In genomic region chr9:126497673-126498255, GRCh38 we compare ENCODE assay signal across 15 cellular contexts.
DNase-seq lines count a peak whose midpoint lies in the region; ATAC-seq, FAIRE-seq and TF ChIP-seq lines count a peak whose summit lies in the region.
"Had no signal": no experiment of that assay in that cellular context is flagged by ENCODE, and none has a peak within 500 bp of the region (broad histone marks: within the 10 kb centered on the region; RNA-seq: fewer than 3 reads in every experiment).

No MANE protein-coding gene starts in this region.

- no peak overlapping the region for H3K23ac ChIP-seq in H1 (ENCODE audit: insufficient read length)

- no peak overlapping the region for H2BK120ac ChIP-seq in H1 (replicated peaks; ENCODE audit: low read depth, low read length)

- H3K27me3 ChIP-seq in RWPE2 (ENCODE audit: insufficient read depth, poor library complexity, severe bottlenecking) (no peaks in the 10 kb centered on the region), H1 (replicated peaks in 1 of 4; ENCODE audit: control insufficient read depth in 3 of 4, extremely low read depth in 1 of 4, insufficient read depth in 3 of 4, low read length in 3 of 4) (peaks cover 0 to 10% (median 3%) of the 10 kb centered on the region in 4 experiments; a peak in 5 of 7 replicates)

- H3K4me1 ChIP-seq in RWPE2 (ENCODE audit: insufficient read depth, poor library complexity, severe bottlenecking), result no peaks in the 10 kb centered on the region
- peaks cover 0 to 11% (median 8%) of the 10 kb centered on the region in 4 experiments; a peak in 6 of 7 replicates for H3K4me1 ChIP-seq in H1 (replicated peaks in 1 of 4; ENCODE audit: control insufficient read depth in 3 of 4, insufficient read depth in 4 of 4, low read length in 3 of 4)

- TF ChIP-seq RAD21 in H1 (IDR thresholded peaks at IDR 0.05 in 1 of 2, conservative IDR thresholded peaks at IDR 0.05 in 1 of 2; ENCODE audit: low read depth in 2 of 2, low read length in 2 of 2), result no peak

- WGBS in H1 (ENCODE audit: extremely low coverage in 1 of 2, insufficient coverage in 1 of 2, insufficient read length in 1 of 2, insufficient replicate concordance in 2 of 2, low coverage in 1 of 2, low lambda C conversion rate in 2 of 2, missing lambda C conversion rate in 1 of 2), 2 experiments, result 87% methylated on average over 19 of the region's 20 CpGs; no CpG with 5 or more reads in 1 of the 2 experiments

- H2AK5ac ChIP-seq in H1 (ENCODE audit: low read depth, low read length), result no peak overlapping the region

- no peak overlapping the region for H3K56ac ChIP-seq in H1 (replicated peaks; ENCODE audit: insufficient read length, low read depth, low read length)

- intact Hi-C loops in posterior vena cava (cut with DNase I), result loop anchor here (2.0 to 10.0 kb wide), 2 partner anchors 59 to 1273 kb away; no protein-coding TSS in a partner anchor

- H3K79me1 ChIP-seq in H1 (ENCODE audit: low read depth, low read length), result no peaks in the 10 kb centered on the region

- H3K14ac ChIP-seq in H1 (ENCODE audit: insufficient read length), result no peak overlapping the region

- CTCF ChIA-PET in H1 (lab: Charles Lee; ENCODE audit: partially characterized antibody), result interaction anchor here (0.6 to 10.6 kb wide), 18 partner anchors 7 to 295 kb away, joined by 3 to 276 read pairs (median 5); no protein-coding TSS in a partner anchor

- H3K36me3 ChIP-seq in RWPE2 (ENCODE audit: low read depth), result no peaks in the 10 kb centered on the region
- no peaks in the 10 kb centered on the region for H3K36me3 ChIP-seq in H1 (ENCODE audit: control insufficient read depth in 2 of 4, insufficient read depth in 4 of 4, low read length in 3 of 4)

- H2BK20ac ChIP-seq in H1 (ENCODE audit: low read length), result no peak overlapping the region

- H3K9me3 ChIP-seq in RWPE2 (ENCODE audit: severe bottlenecking), result no peaks in the 10 kb centered on the region
- H3K9me3 ChIP-seq in H1 (ENCODE audit: insufficient read depth in 2 of 2, low read depth in 1 of 2, low read length in 1 of 2), result no peaks in the 10 kb centered on the region

- no peak overlapping the region for H3K4me3 ChIP-seq in RWPE2 (ENCODE audit: severe bottlenecking)
- H3K4me3 ChIP-seq in H1 (ENCODE audit: extremely low read depth in 1 of 4, insufficient read depth in 2 of 4, low read depth in 3 of 4, low read length in 4 of 4), result no peak overlapping the region
- H3K4me3 ChIP-seq: PC-9 had no signal

- TF ChIP-seq CTCF in RWPE2 (IDR thresholded peaks at IDR 0.05; ENCODE audit: poor library complexity, severe bottlenecking), result no peak
- TF ChIP-seq CTCF in H1 (IDR thresholded peaks at IDR 0.05; ENCODE audit: control extremely low read depth in 1 of 3, insufficient read depth in 1 of 3, low read depth in 1 of 3, low read length in 3 of 3), result no peak

- no peak for FAIRE-seq in H1 (lab: Jason Lieb, UNC)

- no peak for TF ChIP-seq EP300 in H1 (IDR thresholded peaks at IDR 0.05; ENCODE audit: borderline replicate concordance in 1 of 2, low read depth in 2 of 2, low read length in 2 of 2)

- no peak overlapping the region for H3K4me2 ChIP-seq in H1 (ENCODE audit: insufficient read depth in 1 of 2, low read depth in 2 of 2, low read length in 2 of 2)
- H3K4me2 ChIP-seq: PC-9 had no signal

- DNase-seq in CMK (ENCODE audit: low read depth) (peak; percentile 17), RWPE2 (ENCODE audit: low spot score) (peak; percentile 43), H1 (ENCODE audit: low read depth in 1 of 2, low spot score in 2 of 2) (no peak), posterior vena cava (ENCODE audit: low spot score) (peak; percentile 69), NCI-H128 (lab: John Stamatoyannopoulos, UW; ENCODE audit: unreplicated experiment) (no peak), NCI-H1092 (lab: John Stamatoyannopoulos, UW) (no peak)
- DNase-seq: KG1, NCI-H1417, NCI-H2029 treated with DMSO at 0.1 percent for 48 hours, NCI-H526, PC-9 had no signal

- no peak overlapping the region for H3K9ac ChIP-seq in H1 (replicated peaks in 1 of 4; ENCODE audit: extremely low read depth in 1 of 4, low read depth in 3 of 4, low read length in 3 of 4)

- no peak overlapping the region for H4K5ac ChIP-seq in H1 (ENCODE audit: insufficient read length, low read depth, low read length)

- ATAC-seq in RWPE2 (ENCODE audit: low read depth) (no peak), GM18861 (IDR thresholded peaks at IDR 0.05; ENCODE audit: unreplicated experiment) (no peak), GM19452 (IDR thresholded peaks at IDR 0.05; ENCODE audit: unreplicated experiment) (no peak)
- ATAC-seq: Right ventricle myocardium inferior, SK-N-SH treated with all-trans-retinoic acid at 6 μM for 48 hours had no signal

- peaks cover 0 to 3% of the 10 kb centered on the region in 2 experiments for H4K20me1 ChIP-seq in H1 (replicated peaks in 1 of 2; ENCODE audit: control insufficient read depth in 1 of 2, insufficient read depth in 2 of 2, low read length in 2 of 2)

- H3K23me2 ChIP-seq in H1 (ENCODE audit: low read depth, low read length), result peaks cover 12% of the 10 kb centered on the region; the same call in 1 of the 2 replicates

- no peak overlapping the region for H3K18ac ChIP-seq in H1 (ENCODE audit: extremely low read depth, low read length)

- H4K8ac ChIP-seq in H1 (ENCODE audit: extremely low read depth, insufficient read depth, low read length), result peak overlapping the region; percentile 3; the same call in 1 of the 2 replicates

- H2BK12ac ChIP-seq in H1 (ENCODE audit: low read depth, low read length), result 0 out of 2 replicates have a peak overlapping the region, but pooled peaks have one; percentile 9

- TF ChIP-seq POLR2A in H1 (IDR thresholded peaks at IDR 0.05; ENCODE audit: control extremely low read depth in 1 of 2, low read depth in 2 of 2, low read length in 2 of 2), result no peak

- no peaks in the 10 kb centered on the region for H3K79me2 ChIP-seq in H1 (ENCODE audit: control insufficient read depth in 1 of 2, insufficient read depth in 2 of 2, low read length in 2 of 2)

- H3K27ac ChIP-seq in RWPE2 (ENCODE audit: poor library complexity, severe bottlenecking), result no peak overlapping the region
- no peak overlapping the region for H3K27ac ChIP-seq in H1 (ENCODE audit: low read depth, low read length)
- H3K27ac ChIP-seq: PC-9 had no signal

- H2BK15ac ChIP-seq in H1 (ENCODE audit: low read length), result no peak overlapping the region

- no peak overlapping the region; the same call in 1 of the 2 replicates for H2BK5ac ChIP-seq in H1 (ENCODE audit: low read depth, low read length)

- no peak overlapping the region for H3K4ac ChIP-seq in H1 (replicated peaks; ENCODE audit: insufficient read length, low read depth, low read length)

- no peak overlapping the region for H4K91ac ChIP-seq in H1 (replicated peaks; ENCODE audit: insufficient read length, low read length)

- POLR2A ChIA-PET in H1 (lab: Charles Lee; ENCODE audit: partially characterized antibody), result no interaction called here

- H2AFZ ChIP-seq in H1 (ENCODE audit: low read length), result no peak overlapping the region
- H2AFZ ChIP-seq: PC-9 had no signal

TF ChIP-seq in H1, 55 proteins besides CTCF, POLR2A, EP300 and RAD21:
- no peak for TF ChIP-seq TAF1 (IDR thresholded peaks at IDR 0.05; ENCODE audit: low read depth, low read length)
- no peak for TF ChIP-seq TCF12 (IDR thresholded peaks at IDR 0.05; ENCODE audit: low read depth, low read length)
- TF ChIP-seq SP2 (IDR thresholded peaks at IDR 0.05; ENCODE audit: low read length), result no peak
- TF ChIP-seq BACH1 (IDR thresholded peaks at IDR 0.05; ENCODE audit: low read length), result no peak
- TF ChIP-seq TBP (IDR thresholded peaks at IDR 0.05; ENCODE audit: low read depth, low read length), result no peak

Comparison
In these comparisons a context has a peak if more than half of its experiments do, and no peak if none do; other contexts are left out.
1. DNase-seq: peak in CMK (single experiment), RWPE2 (single experiment) and posterior vena cava (single experiment); none in H1 (0 of 2), NCI-H128 (single experiment) and NCI-H1092 (single experiment).